8 cellular contexts compared by ENCODE assay signal in genomic region chr15:78299302-78300102, GRCh38. TPM values are rescaled to one million over a fixed set of nuclear protein-coding genes. Genes with fewer than 3 reads are reported as not detected.
DNase-seq lines count a peak whose midpoint lies in the region; ATAC-seq and TF ChIP-seq lines count a peak whose summit lies in the region.

Gene SKIC8, minus strand, starts transcription at chr15:78299609. Its CDS starts 3,923 bp downstream, at chr15:78295686.

- peak within 1 kb of the TSS; percentile 99 for H3K4me3 Mint-ChIP-seq in activated naive CD4-positive, alpha-beta T cell treated with anti-CD3 and anti-CD28 coated beads, Interleukin-2, amount 50 U/mL, for 24 hours

- H3K27me3 ChIP-seq in osteoblast (ENCODE audit: insufficient read depth, low read length) (no peaks in the 10 kb centered on the region), testis (no peaks in the 10 kb centered on the region)

- H3K9me3 ChIP-seq in osteoblast (ENCODE audit: low read depth, low read length) (no peaks in the 10 kb centered on the region), testis (no peaks in the 10 kb centered on the region)

- H2AFZ ChIP-seq in osteoblast (ENCODE audit: low read length) = peak within 1 kb of the TSS; percentile 97

- peaks cover 15% of the 10 kb centered on the region for H4K20me1 ChIP-seq in osteoblast (ENCODE audit: insufficient read depth, low read length)

- H3K27me3 Mint-ChIP-seq in activated naive CD4-positive, alpha-beta T cell treated with anti-CD3 and anti-CD28 coated beads, Interleukin-2, amount 50 U/mL, for 24 hours = no peaks in the 10 kb centered on the region

- peak within 1 kb of the TSS; percentile 99 for H3K4me3 ChIP-seq in osteoblast (ENCODE audit: insufficient read depth, low read length)
- H3K4me3 ChIP-seq in testis = peak within 1 kb of the TSS; percentile 86 to 97

- peak within 1 kb of the TSS; percentile 96 for H3K27ac Mint-ChIP-seq in activated naive CD4-positive, alpha-beta T cell treated with anti-CD3 and anti-CD28 coated beads, Interleukin-2, amount 50 U/mL, for 24 hours

- peaks cover 32% of the 10 kb centered on the region for H3K4me1 Mint-ChIP-seq in activated naive CD4-positive, alpha-beta T cell treated with anti-CD3 and anti-CD28 coated beads, Interleukin-2, amount 50 U/mL, for 24 hours

- H3K36me3 Mint-ChIP-seq in activated naive CD4-positive, alpha-beta T cell treated with anti-CD3 and anti-CD28 coated beads, Interleukin-2, amount 50 U/mL, for 24 hours = peaks cover 6% of the 10 kb centered on the region

- DNase-seq in GM10266 (ENCODE audit: extremely low spot score) = peak; percentile 92
- DNase-seq in NCI-H1092 (lab: John Stamatoyannopoulos, UW) = peak; percentile 85
- peak; percentile 86 for DNase-seq in SKM-1 (lab: John Stamatoyannopoulos, UW; ENCODE audit: unreplicated experiment)
- DNase-seq in glomerular visceral epithelial cell (ENCODE audit: extremely low spot score) = peak; percentile 95
- peak; percentile 97 for DNase-seq in osteoblast (ENCODE audit: insufficient read length, low spot score, missing footprints)
- DNase-seq in testis = peak; percentile 94

- intact Hi-C loops in testis (cut with DNase I; ENCODE audit: low total_unique reads) = loop anchor here (5.0 kb wide), 1 partner anchor 138 kb away; the partner anchor contains the start of gene IREB2

- H3K27ac ChIP-seq in osteoblast (ENCODE audit: low read depth, low read length) (peak within 1 kb of the TSS; percentile 94), testis (peak within 1 kb of the TSS; percentile 78 to 81)

- WGBS in testis, 2 donors = 1 to 3% methylated on average over 24 to 49 of the region's 49 CpGs

- peaks cover 37% of the 10 kb centered on the region for H3K79me2 ChIP-seq in osteoblast (ENCODE audit: insufficient read depth, low read length)

- ATAC-seq in HG02610 (IDR thresholded peaks at IDR 0.05; ENCODE audit: unreplicated experiment) = peak; percentile 79

- no peak for TF ChIP-seq POLR2A in testis (IDR thresholded peaks at IDR 0.05)

- H3K36me3 ChIP-seq in osteoblast (ENCODE audit: insufficient read depth, low read length) = peaks cover 11% of the 10 kb centered on the region
- no peaks in the 10 kb centered on the region for H3K36me3 ChIP-seq in testis (ENCODE audit: low read depth, missing control alignments)

- H3K4me1 ChIP-seq in osteoblast (ENCODE audit: insufficient read depth, low read length) = peaks cover 41% of the 10 kb centered on the region
- peaks cover 8% of the 10 kb centered on the region for H3K4me1 ChIP-seq in testis

- H3K9me3 Mint-ChIP-seq in activated naive CD4-positive, alpha-beta T cell treated with anti-CD3 and anti-CD28 coated beads, Interleukin-2, amount 50 U/mL, for 24 hours = no peaks in the 10 kb centered on the region

- H3K4me2 ChIP-seq in osteoblast (ENCODE audit: insufficient read depth, low read length) = peak within 1 kb of the TSS; percentile 87

- TF ChIP-seq CTCF in GM10266 (IDR thresholded peaks at IDR 0.05; ENCODE audit: control insufficient read depth, insufficient read depth, low read depth, missing control alignments) = no peak
- TF ChIP-seq CTCF in osteoblast (IDR thresholded peaks at IDR 0.05; ENCODE audit: extremely low read depth, low read depth, low read length) = no peak
- TF ChIP-seq CTCF in testis (IDR thresholded peaks at IDR 0.05) = no peak

RNA-seq across cellular contexts. Expression of gene SKIC8, which starts in this region (rescaled TPM):
- total RNA-seq in osteoblast (62.6 and 64.8 TPM in 2 replicates), testis (10 to 100 TPM; 82.3 to 93.1 TPM)
- polyA plus RNA-seq in testis (ENCODE audit: insufficient read depth, low read depth, low replicate concordance) = 135 TPM

Comparison
In these comparisons a context has a peak if more than half of its experiments do, and no peak if none do; other contexts are left out.
1. Peak in every context shown above with its lines: DNase-seq, ATAC-seq, H3K4me3 ChIP-seq and H3K27ac ChIP-seq.